Comparison of ENCODE assay signal across 1 cellular context in the genomic region with DNA sequence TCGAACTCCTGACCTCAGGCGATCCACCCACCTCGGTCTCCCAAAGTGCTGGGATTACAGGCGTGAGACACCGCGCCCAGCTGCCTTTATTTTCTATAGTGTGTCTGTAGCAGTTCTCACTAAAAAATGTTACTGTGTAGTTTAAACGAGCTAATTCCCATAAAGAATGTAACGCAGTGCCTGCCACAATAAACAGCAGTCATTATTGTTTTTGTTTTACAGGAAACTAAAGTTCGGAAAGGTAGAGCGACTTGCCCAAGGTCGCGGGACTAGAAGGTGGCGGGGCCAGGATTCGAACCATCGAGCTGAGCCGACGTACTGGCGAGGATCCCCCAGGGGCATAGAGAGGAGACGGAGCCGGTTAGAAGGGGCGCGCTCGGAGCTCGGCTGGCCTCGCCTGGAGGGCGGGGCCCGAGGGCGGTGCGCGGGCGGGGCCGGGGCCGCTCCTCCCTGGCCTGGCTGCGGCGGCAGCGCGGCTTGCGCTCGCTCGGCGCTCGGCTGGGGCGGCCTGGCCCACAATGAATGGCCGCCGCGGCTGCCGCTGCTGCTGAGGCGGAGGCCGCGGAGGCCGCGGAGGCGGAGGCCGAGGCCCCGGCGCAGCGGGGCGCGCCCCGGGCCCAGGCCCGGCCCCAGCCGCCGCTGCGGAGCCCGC.
TF ChIP-seq lines count a peak whose summit lies in the region.

TSS of gene NACC1 (plus strand) at position 493 of the 652 bp plus-strand sequence. CDS start 16,944 bp downstream, outside the sequence.

TF ChIP-seq in HEK293, 187 proteins besides CTCF, POLR2A, EP300 and RAD21 (continued from another document):
- 0 out of 2 replicates have a peak, but pooled peaks have one; percentile 30 for TF ChIP-seq KLF7 (tag by site-specific recombination; IDR thresholded peaks at IDR 0.05; ENCODE audit: borderline replicate concordance)
- peak; percentile 68 for TF ChIP-seq KLF1 (tag by site-specific recombination; IDR thresholded peaks at IDR 0.05)
- TF ChIP-seq ZSCAN30 (tag by site-specific recombination; IDR thresholded peaks at IDR 0.05) = 0 out of 2 replicates have a peak, but pooled peaks have one; percentile 27
- TF ChIP-seq GLIS2 (tag by site-specific recombination; IDR thresholded peaks at IDR 0.05) = no peak
- TF ChIP-seq ZNF513 (tag by site-specific recombination; IDR thresholded peaks at IDR 0.05) = 0 out of 2 replicates have a peak, but pooled peaks have one; percentile 18
- TF ChIP-seq, protein P1, sequence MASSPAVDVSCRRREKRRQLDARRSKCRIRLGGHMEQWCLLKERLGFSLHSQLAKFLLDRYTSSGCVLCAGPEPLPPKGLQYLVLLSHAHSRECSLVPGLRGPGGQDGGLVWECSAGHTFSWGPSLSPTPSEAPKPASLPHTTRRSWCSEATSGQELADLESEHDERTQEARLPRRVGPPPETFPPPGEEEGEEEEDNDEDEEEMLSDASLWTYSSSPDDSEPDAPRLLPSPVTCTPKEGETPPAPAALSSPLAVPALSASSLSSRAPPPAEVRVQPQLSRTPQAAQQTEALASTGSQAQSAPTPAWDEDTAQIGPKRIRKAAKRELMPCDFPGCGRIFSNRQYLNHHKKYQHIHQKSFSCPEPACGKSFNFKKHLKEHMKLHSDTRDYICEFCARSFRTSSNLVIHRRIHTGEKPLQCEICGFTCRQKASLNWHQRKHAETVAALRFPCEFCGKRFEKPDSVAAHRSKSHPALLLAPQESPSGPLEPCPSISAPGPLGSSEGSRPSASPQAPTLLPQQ (tag by site-specific recombination; IDR thresholded peaks at IDR 0.05) = 0 out of 2 replicates have a peak, but pooled peaks have one; percentile 15
- peak; percentile 53 for TF ChIP-seq ZBTB26 (tag by site-specific recombination; optimal IDR thresholded peaks at IDR 0.05)
